9 cellular contexts compared by ENCODE assay signal in the genomic region with DNA sequence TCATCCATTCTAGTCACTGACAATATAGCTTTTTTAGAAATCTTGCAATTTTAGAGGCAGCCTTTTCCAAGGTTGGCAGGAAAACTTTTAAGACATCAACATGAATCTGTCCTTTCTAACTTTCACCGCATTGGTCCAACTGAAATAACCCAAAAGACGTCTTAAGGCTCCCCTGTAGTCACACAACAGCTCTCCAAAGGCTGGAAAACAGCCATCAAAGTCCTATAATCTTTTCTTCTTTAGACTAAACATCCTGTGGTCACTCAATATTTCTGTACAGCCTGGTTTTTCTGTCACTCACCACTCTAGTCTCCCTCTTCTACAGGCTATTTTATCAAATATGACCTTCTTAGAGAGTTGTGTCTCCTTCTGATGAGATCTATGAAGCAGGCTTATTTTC.
"Had no signal": no experiment of that assay in that cellular context is flagged by ENCODE, and none has a peak within 500 bp of the region (broad histone marks: within the 10 kb centered on the region; RNA-seq: fewer than 3 reads in every experiment).

No MANE protein-coding gene starts in this region.

- H3K27ac ChIP-seq: GM23248, HL-60 had no signal

- DNase-seq: GM23248, GOT3, H7, HFFc6 had no signal

- H3K4me3 Mint-ChIP-seq: HFFc6, IgD-negative memory B cell had no signal

- FAIRE-seq: HepG2 had no signal

- H3K9me3 Mint-ChIP-seq: HFFc6, IgD-negative memory B cell had no signal

- H3K36me3 ChIP-seq: HAP-1 had no signal

- H3K36me3 Mint-ChIP-seq: IgD-negative memory B cell had no signal

- ATAC-seq: HCT116, HepG2 had no signal

- H3K9me3 ChIP-seq: HAP-1 had no signal

- H3K27ac Mint-ChIP-seq: HFFc6, IgD-negative memory B cell had no signal

- H3K9ac ChIP-seq: GM23248 had no signal

- H2AFZ ChIP-seq: GM23248 had no signal

- H3K4me3 ChIP-seq: GM23248, HAP-1 had no signal
